9 cellular contexts compared by ENCODE assay signal in genomic region chr20:41091926-41092325, GRCh38.
"Had no signal": no experiment of that assay in that cellular context is flagged by ENCODE, and none has a peak within 500 bp of the region (broad histone marks: within the 10 kb centered on the region; RNA-seq: fewer than 3 reads in every experiment).

No MANE protein-coding gene starts in this region.

- H3K9ac ChIP-seq: neural progenitor cell had no signal

- H3K4me3 Mint-ChIP-seq: neural progenitor cell had no signal

- H3K4me1 Mint-ChIP-seq: neural progenitor cell had no signal

- H3K9me3 ChIP-seq: colonic mucosa, gastroesophageal sphincter, left lung, ovary had no signal

- H3K27me3 ChIP-seq: colonic mucosa, gastroesophageal sphincter, left lung, neural progenitor cell, ovary had no signal

- H3K9me3 Mint-ChIP-seq: activated T-helper 2 cell treated with anti-CD3 and anti-CD28 coated beads, Interferon-gamma antibody, Interleukin-2, Interleukin-4, amounts not matched to agents 10 μg/mL and 5 μg/mL and 100 μg/mL, durations not matched to agents 14 hours and 24 hours and 36 hours; neural progenitor cell had no signal

- H3K4me1 ChIP-seq: colonic mucosa, gastroesophageal sphincter, neural progenitor cell had no signal

- ATAC-seq: activated CD4-positive, CD25-positive, alpha-beta regulatory T cell treated with anti-CD3 and anti-CD28 coated beads, Interleukin-2, amount 50 U/mL, for 24 hours; gastroesophageal sphincter; left lung had no signal

- H3K27ac ChIP-seq: colonic mucosa, gastroesophageal sphincter, left lung, neural progenitor cell, ovary had no signal

- H3K4me3 ChIP-seq: colonic mucosa, gastroesophageal sphincter, left lung, neural progenitor cell, ovary had no signal

- H3K4me2 ChIP-seq: neural progenitor cell had no signal

- H3K27ac Mint-ChIP-seq: activated T-helper 2 cell treated with anti-CD3 and anti-CD28 coated beads, Interferon-gamma antibody, Interleukin-2, Interleukin-4, amounts not matched to agents 10 μg/mL and 5 μg/mL and 100 μg/mL, durations not matched to agents 14 hours and 24 hours and 36 hours; neural progenitor cell had no signal

- H2AFZ ChIP-seq: neural progenitor cell had no signal

- DNase-seq: activated CD4-positive, alpha-beta T cell treated with anti-CD3 and anti-CD28 coated beads, Interleukin-2, amount 50 U/mL, for 48 hours; colonic mucosa; left lung; ovary; stimulated activated CD4-positive, alpha-beta T cell treated with anti-CD3 and anti-CD28 coated beads, Interleukin-4, amount 100 ng/mL, for 24 hours had no signal

- H3K36me3 ChIP-seq: colonic mucosa, ovary had no signal
